20 cellular contexts compared by ENCODE assay signal in the genomic region with DNA sequence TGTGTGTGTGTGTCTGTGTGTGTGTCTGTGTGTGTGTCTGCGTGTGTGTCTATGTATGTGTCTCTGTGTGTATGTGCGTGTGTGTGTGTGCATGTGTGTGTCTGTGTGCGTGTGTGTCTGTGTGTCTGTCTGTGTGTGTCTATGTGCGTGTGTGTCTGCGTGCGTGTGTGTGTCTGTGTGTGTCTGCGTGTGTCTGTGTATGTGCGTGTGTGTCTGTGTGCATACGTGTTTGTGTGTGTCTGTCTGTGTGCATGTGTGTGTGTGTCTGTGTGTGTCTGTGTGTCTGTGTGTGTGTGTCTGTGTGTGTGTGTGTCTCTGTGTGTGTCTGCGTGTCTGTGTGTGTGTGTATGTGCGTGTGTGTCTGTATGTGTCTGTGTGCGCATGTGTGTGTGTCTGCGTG. TPM values are rescaled to one million over a fixed set of nuclear protein-coding genes. Genes with fewer than 3 reads are reported as not detected.
A peak's percentile ranks its signal among the peaks of the same experiment; 100 is the strongest.
DNase-seq lines count a peak whose midpoint lies in the region; ATAC-seq, FAIRE-seq and TF ChIP-seq lines count a peak whose summit lies in the region.
"Had no signal": no experiment of that assay in that cellular context is flagged by ENCODE, and none has a peak within 500 bp of the region (broad histone marks: within the 10 kb centered on the region; RNA-seq: fewer than 3 reads in every experiment).

No MANE protein-coding gene starts in this region.

- H2AK5ac ChIP-seq in H9 (ENCODE audit: insufficient read length, low read length) (no peak overlapping the region), mesenchymal stem cell (ENCODE audit: low read length, severe bottlenecking) (no peak overlapping the region)

- no peak for ATAC-seq in GM18498 (IDR thresholded peaks at IDR 0.05; ENCODE audit: unreplicated experiment)

- H3K27ac ChIP-seq in H9 (ENCODE audit: insufficient read length, low read depth, low read length) (no peak overlapping the region), astrocyte (ENCODE audit: low read depth, low read length) (no peak overlapping the region), mesenchymal stem cell (ENCODE audit: low read length, poor library complexity, severe bottlenecking) (no peak overlapping the region), WERI-Rb-1 (no peak overlapping the region)
- H3K27ac ChIP-seq: C4-2B, HL-60 had no signal

- H3K9ac ChIP-seq in H9 (ENCODE audit: extremely low read depth, insufficient read length, low read length) (no peak overlapping the region), astrocyte (ENCODE audit: low read length) (no peak overlapping the region), mesenchymal stem cell (ENCODE audit: low read length) (no peak overlapping the region)

- no peak overlapping the region for H2BK5ac ChIP-seq in H9 (ENCODE audit: insufficient read length, low read length)
- H2BK5ac ChIP-seq in mesenchymal stem cell (ENCODE audit: low read depth, low read length, poor library complexity, severe bottlenecking) = no peak overlapping the region

- H3K9me3 Mint-ChIP-seq in H9 (peaks cover 53 to 59% of the 10 kb centered on the region in 2 experiments), astrocyte (ENCODE audit: unreplicated experiment) (peaks cover 7% of the 10 kb centered on the region)

- H3K27ac Mint-ChIP-seq in H9 (no peak overlapping the region), astrocyte (ENCODE audit: unreplicated experiment) (no peak overlapping the region)
- H3K27ac Mint-ChIP-seq: CD4-positive, alpha-beta T cell had no signal

- no peak for DNase-seq in H9
- no peak for DNase-seq in astrocyte (ENCODE audit: low read depth)
- DNase-seq in mesenchymal stem cell = no peak
- DNase-seq in HuH-7.5 (ENCODE audit: low spot score) = no peak
- DNase-seq in WERI-Rb-1 = no peak
- DNase-seq: AML-193; Caco-2; CD4-positive, alpha-beta T cell; GOT3; Kasumi-1; KG1 had no signal

- no peak overlapping the region for H3T11ph ChIP-seq in H9 (ENCODE audit: low read length)

- H3K23me2 ChIP-seq in H9 (ENCODE audit: insufficient read length, low read depth, low read length, poor library complexity, severe bottlenecking) = no peaks in the 10 kb centered on the region

- no peak overlapping the region for H2BK15ac ChIP-seq in H9 (ENCODE audit: low read depth, low read length)
- no peak overlapping the region for H2BK15ac ChIP-seq in mesenchymal stem cell (ENCODE audit: low read depth, poor library complexity, severe bottlenecking)

- H3K79me1 ChIP-seq in H9 (ENCODE audit: insufficient read depth, low read depth, low read length, poor library complexity, severe bottlenecking) (no peaks in the 10 kb centered on the region), mesenchymal stem cell (replicated peaks; ENCODE audit: low read length, poor library complexity, severe bottlenecking) (no peaks in the 10 kb centered on the region)

- H3K4me3 Mint-ChIP-seq in H9 (no peak overlapping the region), astrocyte (ENCODE audit: unreplicated experiment) (no peak overlapping the region)
- H3K4me3 Mint-ChIP-seq: CD4-positive, alpha-beta T cell had no signal

- H3K14ac ChIP-seq in H9 (ENCODE audit: insufficient read depth, low read length) = no peak overlapping the region; the same call in 1 of the 2 replicates
- no peak overlapping the region for H3K14ac ChIP-seq in mesenchymal stem cell (ENCODE audit: low read length in 2 of 2)

- TF ChIP-seq CTCF in H9 (conservative IDR thresholded peaks at IDR 0.05) (no peak), astrocyte (IDR thresholded peaks at IDR 0.05; ENCODE audit: insufficient read depth, low read depth, low read length) (no peak), WERI-Rb-1 (IDR thresholded peaks at IDR 0.05; ENCODE audit: low read depth, low read length) (no peak)

- WGBS in H9 (ENCODE audit: extremely low coverage, insufficient read length, low lambda C conversion rate) = no CpG with 5 or more reads among the region's 13 CpGs
- 95% methylated on average over 13 of the region's 13 CpGs for WGBS in mesenchymal stem cell

- H3K79me2 ChIP-seq in H9 (ENCODE audit: insufficient read depth, low read length) (no peaks in the 10 kb centered on the region), astrocyte (ENCODE audit: insufficient read depth, low read length) (no peaks in the 10 kb centered on the region)

- H3K4me1 ChIP-seq in H9 (ENCODE audit: insufficient read depth, low read length) (no peaks in the 10 kb centered on the region), astrocyte (ENCODE audit: insufficient read depth, low read length) (no peaks in the 10 kb centered on the region), mesenchymal stem cell (ENCODE audit: control insufficient read depth, insufficient read depth, low read depth, low read length) (no peaks in the 10 kb centered on the region)
- H3K4me1 ChIP-seq: Caco-2, HAP-1 had no signal

- H2AFZ ChIP-seq in H9 (ENCODE audit: low read length) (no peak overlapping the region), astrocyte (ENCODE audit: low read depth, low read length) (no peak overlapping the region), mesenchymal stem cell (ENCODE audit: low read depth, low read length) (no peak overlapping the region)

- H3K27me3 ChIP-seq in H9 (ENCODE audit: insufficient read depth, low read length) = no peaks in the 10 kb centered on the region
- no peaks in the 10 kb centered on the region for H3K27me3 ChIP-seq in astrocyte (ENCODE audit: insufficient read depth, low read length)
- no peaks in the 10 kb centered on the region for H3K27me3 ChIP-seq in mesenchymal stem cell (ENCODE audit: control insufficient read depth in 1 of 2, insufficient read depth in 1 of 2, low read length in 2 of 2)
- peaks cover 56% of the 10 kb centered on the region for H3K27me3 ChIP-seq in WERI-Rb-1 (ENCODE audit: insufficient read depth, low read depth, severe bottlenecking)

- H3K4me1 Mint-ChIP-seq in H9 = peaks cover 0 to 3% of the 10 kb centered on the region in 2 experiments; a peak in 1 of 4 replicates
- H3K4me1 Mint-ChIP-seq in astrocyte (ENCODE audit: low read depth, unreplicated experiment) = no peaks in the 10 kb centered on the region

- peak; percentile 81 for FAIRE-seq in astrocyte (lab: Jason Lieb, UNC)
- FAIRE-seq: A204.1, D721Med, G401.6 had no signal

- no peak overlapping the region for H3K4me3 ChIP-seq in astrocyte (ENCODE audit: insufficient read depth, low read depth, low read length)
- no peak overlapping the region for H3K4me3 ChIP-seq in mesenchymal stem cell (ENCODE audit: insufficient read depth in 1 of 2, low read depth in 1 of 2, low read length in 2 of 2)
- no peak overlapping the region for H3K4me3 ChIP-seq in WERI-Rb-1 (ENCODE audit: low read depth, low read length)
- H3K4me3 ChIP-seq: HAP-1 had no signal

- H3K4ac ChIP-seq in H9 (ENCODE audit: low read depth, low read length) = no peak overlapping the region
- H3K4ac ChIP-seq in mesenchymal stem cell (ENCODE audit: low read depth in 1 of 2, low read length in 2 of 2) = no peak overlapping the region

- peaks cover 0 to 3% (median 1%) of the 10 kb centered on the region in 3 experiments; a peak in 3 of 7 replicates for H3K36me3 Mint-ChIP-seq in H9 (ENCODE audit: insufficient read depth in 1 of 3, low read depth in 3 of 3)
- H3K36me3 Mint-ChIP-seq in astrocyte (ENCODE audit: low read depth, unreplicated experiment) = no peaks in the 10 kb centered on the region

- H3K9me3 ChIP-seq in H9 (ENCODE audit: control insufficient read depth, low read depth, low read length) (peaks cover 33% of the 10 kb centered on the region), astrocyte (ENCODE audit: insufficient read depth, low read depth, low read length) (no peaks in the 10 kb centered on the region), mesenchymal stem cell (ENCODE audit: control insufficient read depth, low read length) (no peaks in the 10 kb centered on the region), WERI-Rb-1 (ENCODE audit: severe bottlenecking) (no peaks in the 10 kb centered on the region)
- H3K9me3 ChIP-seq: Caco-2, HAP-1 had no signal

- H3K4me2 ChIP-seq in H9 (ENCODE audit: insufficient read depth, insufficient read length, low read length) = no peak overlapping the region
- no peak overlapping the region for H3K4me2 ChIP-seq in astrocyte (ENCODE audit: low read length)
- H3K4me2 ChIP-seq in mesenchymal stem cell (ENCODE audit: low read length, poor library complexity, severe bottlenecking) = no peak overlapping the region

- H2BK120ac ChIP-seq in H9 (ENCODE audit: low read depth, low read length, poor library complexity, severe bottlenecking) (no peak overlapping the region), mesenchymal stem cell (ENCODE audit: low read depth, low read length) (no peak overlapping the region)

- H4K5ac ChIP-seq in H9 (ENCODE audit: insufficient read length, low read depth, low read length) = peak overlapping the region; percentile 76

- no peak overlapping the region for H3K18ac ChIP-seq in H9 (ENCODE audit: insufficient read length, low read depth, low read length)
- H3K18ac ChIP-seq in mesenchymal stem cell (ENCODE audit: low read depth in 1 of 2, low read length in 2 of 2) = no peak overlapping the region

- no peak overlapping the region for H3K23ac ChIP-seq in H9 (ENCODE audit: insufficient read length, low read depth, low read length)
- no peak overlapping the region for H3K23ac ChIP-seq in mesenchymal stem cell (ENCODE audit: low read length in 2 of 2)

- H4K8ac ChIP-seq in H9 (replicated peaks; ENCODE audit: insufficient read length, low read depth, low read length) (no peak overlapping the region), mesenchymal stem cell (ENCODE audit: low read length) (no peak overlapping the region)

- no peak overlapping the region for H2BK20ac ChIP-seq in H9 (ENCODE audit: low read depth, low read length, poor library complexity, severe bottlenecking)

- H4K20me1 ChIP-seq in H9 (ENCODE audit: control insufficient read depth, insufficient read depth, insufficient read length) (no peaks in the 10 kb centered on the region), astrocyte (ENCODE audit: insufficient read depth, low read length) (no peaks in the 10 kb centered on the region)

- H4K91ac ChIP-seq in H9 (ENCODE audit: insufficient read length, low read depth, low read length) (no peak overlapping the region), mesenchymal stem cell (ENCODE audit: low read length) (peak overlapping the region; percentile 39)

- H2BK12ac ChIP-seq in H9 (ENCODE audit: insufficient read length, low read depth, low read length) = no peak overlapping the region
- H2BK12ac ChIP-seq in mesenchymal stem cell (ENCODE audit: low read length in 2 of 2) = no peak overlapping the region

- no peak overlapping the region for H3K56ac ChIP-seq in H9 (ENCODE audit: insufficient read length, low read depth, low read length)

- H3K27me3 Mint-ChIP-seq in H9 (ENCODE audit: low read depth) (peaks cover under 1% of the 10 kb centered on the region; the same call in 1 of the 2 replicates), astrocyte (ENCODE audit: low read depth, unreplicated experiment) (no peaks in the 10 kb centered on the region)
- H3K27me3 Mint-ChIP-seq: CD4-positive, alpha-beta T cell had no signal

- H3K36me3 ChIP-seq in astrocyte (ENCODE audit: insufficient read depth, low read length) (no peaks in the 10 kb centered on the region), mesenchymal stem cell (ENCODE audit: control insufficient read depth in 1 of 2, insufficient read depth in 2 of 2, low read depth in 1 of 2, low read length in 2 of 2) (no peaks in the 10 kb centered on the region), WERI-Rb-1 (no peaks in the 10 kb centered on the region)
- H3K36me3 ChIP-seq: HAP-1 had no signal

RNA-seq across cellular contexts. Expression of a gene that starts 35.6 kb away (rescaled TPM):
- total RNA-seq in H9 (2021) (0.09 and 0.11 TPM in 2 replicates), astrocyte (not detected in 2 replicates)
- 0.12 TPM for polyA plus RNA-seq in mesenchymal stem cell (2013, experiment 1 of 2)
- polyA plus RNA-seq in mesenchymal stem cell (2013, experiment 2 of 2) = 0.15 TPM
- total RNA-seq: Caco-2; CD4-positive, alpha-beta T cell; HT1080 had no signal
- polyA plus RNA-seq: BJ had no signal
